ENCODE assay signal across 24 cellular contexts in the genomic region with DNA sequence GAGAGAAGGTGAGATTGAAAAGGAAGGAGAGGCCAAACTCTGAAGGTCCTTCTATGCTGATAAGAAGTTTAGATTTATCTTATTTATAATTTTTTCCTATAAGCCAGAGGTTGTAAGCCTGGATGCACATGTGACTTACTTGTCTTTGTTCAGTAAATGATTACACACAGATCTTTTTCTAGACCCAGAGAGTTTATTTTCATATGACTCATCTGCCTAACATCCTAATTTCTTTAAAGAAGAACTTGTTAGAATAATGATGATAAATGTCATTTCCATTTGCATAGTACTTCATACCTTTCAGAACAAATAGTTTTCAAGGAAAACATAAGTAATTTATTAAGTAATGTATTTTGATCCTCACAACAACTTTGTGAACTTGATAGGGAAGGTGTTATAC.
A peak's percentile ranks its signal among the peaks of the same experiment; 100 is the strongest.
DNase-seq lines count a peak whose midpoint lies in the region; ATAC-seq, FAIRE-seq and TF ChIP-seq lines count a peak whose summit lies in the region.
"Had no signal": no experiment of that assay in that cellular context is flagged by ENCODE, and none has a peak within 500 bp of the region (broad histone marks: within the 10 kb centered on the region; RNA-seq: fewer than 3 reads in every experiment).

No MANE protein-coding gene starts in this region.

- H3K9me3 Mint-ChIP-seq in mesothelial cell of epicardium: no peaks in the 10 kb centered on the region
- H3K9me3 Mint-ChIP-seq in effector memory CD8-positive, alpha-beta T cell: peaks cover 0 to 3% of the 10 kb centered on the region in 2 donors
- peaks cover 2% of the 10 kb centered on the region for H3K9me3 Mint-ChIP-seq in activated T-helper 2 cell treated with anti-CD3 and anti-CD28 coated beads, Interferon-gamma antibody, Interleukin-2, Interleukin-4, amounts not matched to agents 10 μg/mL and 5 μg/mL and 100 μg/mL, durations not matched to agents 14 hours and 24 hours and 36 hours
- H3K9me3 Mint-ChIP-seq: activated CD4-positive, alpha-beta memory T cell treated with anti-CD3 and anti-CD28 coated beads for 36 hours; brain; nephron progenitor cell; T-cell had no signal

- no peak overlapping the region for H3K9ac ChIP-seq in fibroblast of lung (ENCODE audit: insufficient read depth, low read length)
- no peak overlapping the region for H3K9ac ChIP-seq in HepG2 (ENCODE audit: insufficient read depth, low read depth, low read length)

- H3K27me3 ChIP-seq in fibroblast of lung (ENCODE audit: control insufficient read depth, insufficient read depth, low read length): no peaks in the 10 kb centered on the region
- no peaks in the 10 kb centered on the region for H3K27me3 ChIP-seq in HepG2 (ENCODE audit: control insufficient read depth in 1 of 2, insufficient read depth in 2 of 2, low read length in 2 of 2)
- H3K27me3 ChIP-seq: heart right ventricle had no signal

- H3K4me3 ChIP-seq in fibroblast of lung (replicated peaks in 1 of 4; ENCODE audit: control extremely low read depth in 1 of 4, insufficient read depth in 1 of 4, low read depth in 3 of 4, low read length in 4 of 4) (no peak overlapping the region), HepG2 (replicated peaks in 1 of 3; ENCODE audit: insufficient read depth in 1 of 3, low read depth in 2 of 3, low read length in 3 of 3) (no peak overlapping the region)
- H3K4me3 ChIP-seq: heart right ventricle, prostate gland had no signal

- H3K9me3 ChIP-seq in fibroblast of lung (ENCODE audit: control insufficient read depth, insufficient read depth, low read depth, low read length): no peaks in the 10 kb centered on the region
- no peaks in the 10 kb centered on the region for H3K9me3 ChIP-seq in HepG2 (ENCODE audit: low read length)
- H3K9me3 ChIP-seq: heart right ventricle, prostate gland had no signal

- H2AFZ ChIP-seq in fibroblast of lung (ENCODE audit: low read length) (no peak overlapping the region), HepG2 (ENCODE audit: low read length) (no peak overlapping the region)

- no peak for TF ChIP-seq EP300 in HepG2 (IDR thresholded peaks at IDR 0.05; ENCODE audit: low read depth in 2 of 2, low read length in 2 of 2)
- no peak for TF ChIP-seq EP300 in HepG2 (CRISPR knock-in tag; IDR thresholded peaks at IDR 0.05; ENCODE audit: borderline replicate concordance)

- DNase-seq in EH (ENCODE audit: low read depth) (peak; percentile 57), RPMI7951 (ENCODE audit: low read depth) (peak; percentile 18), fibroblast of lung (ENCODE audit: low read depth in 2 of 2) (peak; percentile 44 to 75), mesothelial cell of epicardium (ENCODE audit: low spot score in 2 of 2, unreplicated experiment in 2 of 2) (no peak), GF-D8 (lab: John Stamatoyannopoulos, UW) (no peak), HepG2 (ENCODE audit: low spot score) (no peak)
- no peak for DNase-seq in effector memory CD8-positive, alpha-beta T cell
- DNase-seq in activated T-helper 2 cell treated with anti-CD3 and anti-CD28 coated beads, Interferon-gamma antibody, Interleukin-2, Interleukin-4, amounts not matched to agents 10 μg/mL and 5 μg/mL and 100 μg/mL, durations not matched to agents 14 hours and 24 hours and 36 hours (ENCODE audit: low spot score): no peak
- DNase-seq: activated CD4-positive, alpha-beta memory T cell treated with anti-CD3 and anti-CD28 coated beads for 36 hours; activated naive CD4-positive, alpha-beta T cell treated with anti-CD3 and anti-CD28 coated beads, Interleukin-2, amount 50 U/mL, for 16 hours; activated T-cell treated with anti-CD3 and anti-CD28 coated beads, Interleukin-2, amount 50 U/mL, for 1 hour; AML-193; erythroblast; GDM1; heart right ventricle; mesendoderm; NCI-H2029; nephron progenitor cell; T-cell had no signal

- TF ChIP-seq CTCF in fibroblast of lung (conservative IDR thresholded peaks at IDR 0.05 in 1 of 2, IDR thresholded peaks at IDR 0.05 in 1 of 2; ENCODE audit: low read depth in 1 of 2, low read length in 2 of 2) (no peak), mesothelial cell of epicardium (IDR thresholded peaks at IDR 0.05; ENCODE audit: unreplicated experiment) (no peak), HepG2 (CRISPR knock-in tag; IDR thresholded peaks at IDR 0.05) (no peak)

- H4K20me1 ChIP-seq in fibroblast of lung (ENCODE audit: control insufficient read depth, extremely low read depth, insufficient read depth, low read length) (no peaks in the 10 kb centered on the region), HepG2 (ENCODE audit: insufficient read depth, low read length) (no peaks in the 10 kb centered on the region)

- intact Hi-C loops in HepG2 (cut with micrococcal nuclease; ENCODE audit: unreplicated experiment): no loop called here
- intact Hi-C loops in activated T-helper 2 cell treated with anti-CD3 and anti-CD28 coated beads, Interferon-gamma antibody, Interleukin-2, Interleukin-4, amounts not matched to agents 10 μg/mL and 5 μg/mL and 100 μg/mL, durations not matched to agents 14 hours and 24 hours and 36 hours (cut with micrococcal nuclease): no loop called here

- BruUV-seq in HepG2 (replicated peaks; lab: Mats Ljungman, UMichigan): no TSS peak

- CTCF ChIA-PET in HepG2 (lab: Yijun Ruan, JAX; ENCODE audit: low intra/inter-chr PET ratio, low total read pairs): no interaction called here

- POLR2A ChIA-PET in HepG2 (lab: Yijun Ruan, JAX): no interaction called here

- H3K4me1 Mint-ChIP-seq in mesothelial cell of epicardium: peaks cover 41% of the 10 kb centered on the region
- no peaks in the 10 kb centered on the region for H3K4me1 Mint-ChIP-seq in effector memory CD8-positive, alpha-beta T cell (ENCODE audit: low read depth in 2 of 2)
- no peaks in the 10 kb centered on the region for H3K4me1 Mint-ChIP-seq in activated T-helper 2 cell treated with anti-CD3 and anti-CD28 coated beads, Interferon-gamma antibody, Interleukin-2, Interleukin-4, amounts not matched to agents 10 μg/mL and 5 μg/mL and 100 μg/mL, durations not matched to agents 14 hours and 24 hours and 36 hours (ENCODE audit: low read depth)
- H3K4me1 Mint-ChIP-seq: T-cell had no signal

- H3K4me2 ChIP-seq in fibroblast of lung (ENCODE audit: extremely low read depth, insufficient read depth, low read length) (no peak overlapping the region), HepG2 (ENCODE audit: low read depth, low read length) (no peak overlapping the region)

- in situ Hi-C loops in HepG2 (cut with HindIII; ENCODE audit: extremely low pct_ligation_motif_present, low pct_unique_long_range_greater_than_20kb): no loop called here

- no peak for TF ChIP-seq RAD21 in HepG2 (CRISPR knock-in tag; IDR thresholded peaks at IDR 0.05)

- no peaks in the 10 kb centered on the region for H3K36me3 Mint-ChIP-seq in mesothelial cell of epicardium
- H3K36me3 Mint-ChIP-seq in effector memory CD8-positive, alpha-beta T cell (ENCODE audit: insufficient read depth): no peaks in the 10 kb centered on the region
- H3K36me3 Mint-ChIP-seq in activated T-helper 2 cell treated with anti-CD3 and anti-CD28 coated beads, Interferon-gamma antibody, Interleukin-2, Interleukin-4, amounts not matched to agents 10 μg/mL and 5 μg/mL and 100 μg/mL, durations not matched to agents 14 hours and 24 hours and 36 hours (ENCODE audit: low read depth): no peaks in the 10 kb centered on the region
- H3K36me3 Mint-ChIP-seq: activated CD4-positive, alpha-beta memory T cell treated with anti-CD3 and anti-CD28 coated beads for 36 hours; brain; T-cell had no signal

- H3K36me3 ChIP-seq in fibroblast of lung (ENCODE audit: control insufficient read depth, insufficient read depth, low read length): no peaks in the 10 kb centered on the region
- no peaks in the 10 kb centered on the region for H3K36me3 ChIP-seq in HepG2 (replicated peaks in 1 of 2; ENCODE audit: control insufficient read depth in 1 of 2, insufficient read depth in 2 of 2, low read length in 2 of 2)
- H3K36me3 ChIP-seq: heart right ventricle, prostate gland had no signal

- no peaks in the 10 kb centered on the region for H3K27me3 Mint-ChIP-seq in mesothelial cell of epicardium (ENCODE audit: low read depth)
- no peaks in the 10 kb centered on the region for H3K27me3 Mint-ChIP-seq in effector memory CD8-positive, alpha-beta T cell
- no peaks in the 10 kb centered on the region for H3K27me3 Mint-ChIP-seq in activated T-helper 2 cell treated with anti-CD3 and anti-CD28 coated beads, Interferon-gamma antibody, Interleukin-2, Interleukin-4, amounts not matched to agents 10 μg/mL and 5 μg/mL and 100 μg/mL, durations not matched to agents 14 hours and 24 hours and 36 hours (ENCODE audit: low read depth)
- H3K27me3 Mint-ChIP-seq: activated CD4-positive, alpha-beta memory T cell treated with anti-CD3 and anti-CD28 coated beads for 36 hours; brain; T-cell had no signal

- H3K79me2 ChIP-seq in fibroblast of lung (ENCODE audit: control insufficient read depth, insufficient read depth, low read length) (no peaks in the 10 kb centered on the region), HepG2 (ENCODE audit: insufficient read depth, low read length) (no peaks in the 10 kb centered on the region)

- peak overlapping the region; percentile 73 for H3K27ac Mint-ChIP-seq in mesothelial cell of epicardium
- H3K27ac Mint-ChIP-seq in effector memory CD8-positive, alpha-beta T cell: no peak overlapping the region
- H3K27ac Mint-ChIP-seq in activated T-helper 2 cell treated with anti-CD3 and anti-CD28 coated beads, Interferon-gamma antibody, Interleukin-2, Interleukin-4, amounts not matched to agents 10 μg/mL and 5 μg/mL and 100 μg/mL, durations not matched to agents 14 hours and 24 hours and 36 hours: no peak overlapping the region
- H3K27ac Mint-ChIP-seq: activated CD4-positive, alpha-beta memory T cell treated with anti-CD3 and anti-CD28 coated beads for 36 hours; brain; nephron progenitor cell; T-cell had no signal

- H3K4me1 ChIP-seq in fibroblast of lung (ENCODE audit: control insufficient read depth, extremely low read depth, insufficient read depth, low read length) (no peaks in the 10 kb centered on the region), HepG2 (ENCODE audit: insufficient read depth, low read length) (no peaks in the 10 kb centered on the region)
- H3K4me1 ChIP-seq: prostate gland had no signal

- H3K4me3 Mint-ChIP-seq in mesothelial cell of epicardium: no peak overlapping the region
- no peak overlapping the region for H3K4me3 Mint-ChIP-seq in effector memory CD8-positive, alpha-beta T cell
- no peak overlapping the region for H3K4me3 Mint-ChIP-seq in activated T-helper 2 cell treated with anti-CD3 and anti-CD28 coated beads, Interferon-gamma antibody, Interleukin-2, Interleukin-4, amounts not matched to agents 10 μg/mL and 5 μg/mL and 100 μg/mL, durations not matched to agents 14 hours and 24 hours and 36 hours (ENCODE audit: low read depth)
- H3K4me3 Mint-ChIP-seq: activated CD4-positive, alpha-beta memory T cell treated with anti-CD3 and anti-CD28 coated beads for 36 hours; brain; nephron progenitor cell; T-cell had no signal

- FAIRE-seq in HepG2 (lab: Jason Lieb, UNC): no peak
- FAIRE-seq: GM12892, keratinocyte had no signal

- no peak for TF ChIP-seq POLR2A in HepG2 (IDR thresholded peaks at IDR 0.05; ENCODE audit: insufficient read depth in 1 of 2, low read depth in 2 of 2, low read length in 2 of 2)

- H3K27ac ChIP-seq in fibroblast of lung (ENCODE audit: insufficient read depth, low read length) (no peak overlapping the region), HepG2 (ENCODE audit: extremely low read length, insufficient read depth, low read length) (no peak overlapping the region)
- H3K27ac ChIP-seq: heart right ventricle, prostate gland, VCaP had no signal

- ATAC-seq in HepG2: no peak
- ATAC-seq in effector memory CD8-positive, alpha-beta T cell (replicated peaks): no peak
- ATAC-seq: heart right ventricle, T-cell had no signal

Comparison
In these comparisons a context has a peak if more than half of its experiments do, and no peak if none do; other contexts are left out.
1. DNase-seq: peak in EH (single experiment), RPMI7951 (single experiment) and fibroblast of lung (2 of 2); none in mesothelial cell of epicardium (0 of 2), GF-D8 (single experiment), HepG2 (single experiment), effector memory CD8-positive, alpha-beta T cell (0 of 3) and activated T-helper 2 cell treated with anti-CD3 and anti-CD28 coated beads, Interferon-gamma antibody, Interleukin-2, Interleukin-4, amounts not matched to agents 10 μg/mL and 5 μg/mL and 100 μg/mL, durations not matched to agents 14 hours and 24 hours and 36 hours (single experiment).